22 cellular contexts compared by ENCODE assay signal in genomic region chr4:4408576-4409335, GRCh38. TPM values are rescaled to one million over a fixed set of nuclear protein-coding genes. Genes with fewer than 3 reads are reported as not detected.
"Had no signal": no experiment of that assay in that cellular context is flagged by ENCODE, and none has a peak within 500 bp of the region (broad histone marks: within the 10 kb centered on the region; RNA-seq: fewer than 3 reads in every experiment).

No MANE protein-coding gene starts in this region.

- H3K9me3 ChIP-seq: mucosa of descending colon, testis had no signal

- H3K27ac Mint-ChIP-seq: activated CD4-positive, alpha-beta memory T cell treated with anti-CD3 and anti-CD28 coated beads, Interleukin-2, amount 10 ng/mL, durations not matched to agents 7 days and 5 days; activated naive CD4-positive, alpha-beta T cell treated with anti-CD3 and anti-CD28 coated beads, Interleukin-2, amount 10 ng/mL, durations not matched to agents 7 days and 5 days; dendritic cell treated with granulocyte-macrophage colony-stimulating factor and Interleukin-4, amounts not matched to agents 40 ng/mL and 50 ng/mL, for 4 days; progenitor cell of endocrine pancreas; type B pancreatic cell had no signal

- H3K4me1 Mint-ChIP-seq: activated CD4-positive, alpha-beta memory T cell treated with anti-CD3 and anti-CD28 coated beads, Interleukin-2, amount 10 ng/mL, durations not matched to agents 7 days and 5 days; activated naive CD4-positive, alpha-beta T cell treated with anti-CD3 and anti-CD28 coated beads, Interleukin-2, amount 10 ng/mL, durations not matched to agents 7 days and 5 days; neural crest cell had no signal

- H3K4me1 ChIP-seq: testis had no signal

- H3K27me3 ChIP-seq: testis had no signal

- H3K36me3 Mint-ChIP-seq: activated naive CD4-positive, alpha-beta T cell treated with anti-CD3 and anti-CD28 coated beads, Interleukin-2, amount 10 ng/mL, durations not matched to agents 7 days and 5 days had no signal

- ATAC-seq: T-helper 17 cell had no signal

- H3K9me3 Mint-ChIP-seq: activated CD4-positive, alpha-beta memory T cell treated with anti-CD3 and anti-CD28 coated beads, Interleukin-2, amount 10 ng/mL, durations not matched to agents 7 days and 5 days; activated naive CD4-positive, alpha-beta T cell treated with anti-CD3 and anti-CD28 coated beads, Interleukin-2, amount 10 ng/mL, durations not matched to agents 7 days and 5 days; dendritic cell treated with granulocyte-macrophage colony-stimulating factor and Interleukin-4, amounts not matched to agents 40 ng/mL and 50 ng/mL, for 4 days; neural crest cell; type B pancreatic cell had no signal

- H3K4me3 Mint-ChIP-seq: activated CD4-positive, alpha-beta memory T cell treated with anti-CD3 and anti-CD28 coated beads, Interleukin-2, amount 10 ng/mL, durations not matched to agents 7 days and 5 days; activated naive CD4-positive, alpha-beta T cell treated with anti-CD3 and anti-CD28 coated beads, Interleukin-2, amount 10 ng/mL, durations not matched to agents 7 days and 5 days; dendritic cell treated with granulocyte-macrophage colony-stimulating factor and Interleukin-4, amounts not matched to agents 40 ng/mL and 50 ng/mL, for 4 days; neural crest cell; T-helper 17 cell; type B pancreatic cell had no signal

- H3K27ac ChIP-seq: testis had no signal

- H3K27me3 Mint-ChIP-seq: activated CD4-positive, alpha-beta memory T cell treated with anti-CD3 and anti-CD28 coated beads, Interleukin-2, amount 10 ng/mL, durations not matched to agents 7 days and 5 days; activated naive CD4-positive, alpha-beta T cell treated with anti-CD3 and anti-CD28 coated beads, Interleukin-2, amount 10 ng/mL, durations not matched to agents 7 days and 5 days; dendritic cell treated with granulocyte-macrophage colony-stimulating factor and Interleukin-4, amounts not matched to agents 40 ng/mL and 50 ng/mL, for 4 days; progenitor cell of endocrine pancreas; T-helper 17 cell; type B pancreatic cell had no signal

- DNase-seq: activated CD4-positive, alpha-beta memory T cell treated with anti-CD3 and anti-CD28 coated beads, Interleukin-2, amount 10 ng/mL, durations not matched to agents 7 days and 5 days; activated CD4-positive, alpha-beta T cell treated with anti-CD3 and anti-CD28 coated beads for 48 hours; activated CD4-positive, CD25-positive, alpha-beta regulatory T cell; activated effector memory CD4-positive, alpha-beta T cell treated with anti-CD3 and anti-CD28 coated beads, Interleukin-2, amount 50 U/mL, for 16 hours; activated naive CD4-positive, alpha-beta T cell treated with anti-CD3 and anti-CD28 coated beads, Interleukin-2, amount 10 ng/mL, durations not matched to agents 7 days and 5 days; amygdala; effector CD4-positive, alpha-beta T cell; head of caudate nucleus; hypothalamus; left cardiac atrium; mesendoderm; stimulated activated CD4-positive, alpha-beta T cell treated with anti-CD3 and anti-CD28 coated beads, Interleukin-2, amount 100 ng/mL, for 48 hours; stimulated activated naive CD4-positive, alpha-beta T cell; SW 1271; T-helper 17 cell; testis had no signal

- H3K4me3 ChIP-seq: mucosa of descending colon, testis had no signal

RNA-seq across cellular contexts. Expression of gene NSG1, which starts 21.9 kb away (rescaled TPM):
- total RNA-seq: osteocyte had no signal
